Comparison of ENCODE assay signal across 13 cellular contexts in the genomic region with DNA sequence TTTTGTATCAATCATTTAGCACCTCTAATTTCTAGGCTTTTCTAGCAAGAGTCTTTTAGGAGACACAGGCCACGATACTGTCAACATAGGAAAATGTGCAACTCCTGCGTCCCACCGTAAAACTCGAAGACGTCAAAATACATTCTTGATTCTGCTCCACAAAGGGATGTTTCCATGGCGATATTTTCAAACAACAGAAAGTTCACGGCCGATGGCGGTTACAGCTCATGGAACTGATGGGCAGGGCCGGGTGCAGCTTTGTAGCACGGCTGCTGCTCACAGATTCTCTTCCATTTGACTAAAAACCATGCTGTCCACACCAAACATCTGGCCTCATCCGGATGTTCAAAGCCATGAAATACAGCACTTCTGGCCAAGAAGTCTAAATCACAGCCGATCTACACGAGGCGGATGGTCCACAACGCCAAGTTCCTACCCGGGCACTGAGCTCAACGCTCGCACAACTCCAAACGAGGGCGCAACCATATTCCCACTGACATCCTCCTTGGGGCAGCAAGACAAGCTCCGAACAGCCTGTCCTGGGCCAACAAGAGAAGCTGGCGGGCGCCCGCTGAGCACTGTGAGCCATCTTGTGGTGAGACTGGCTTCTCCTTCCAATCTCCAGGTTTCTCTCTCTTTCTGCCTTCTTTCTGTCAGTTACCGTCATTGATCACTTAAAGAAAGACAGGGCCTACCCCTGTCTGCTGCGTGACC.
A peak's percentile ranks its signal among the peaks of the same experiment; 100 is the strongest.
DNase-seq lines count a peak whose midpoint lies in the region; ATAC-seq and TF ChIP-seq lines count a peak whose summit lies in the region.
"Had no signal": no experiment of that assay in that cellular context is flagged by ENCODE, and none has a peak within 500 bp of the region (broad histone marks: within the 10 kb centered on the region; RNA-seq: fewer than 3 reads in every experiment).

No MANE protein-coding gene starts in this region.

- H3K27me3 ChIP-seq in esophagus squamous epithelium (no peaks in the 10 kb centered on the region), trophoblast cell (ENCODE audit: insufficient read depth, low read length) (no peaks in the 10 kb centered on the region)
- H3K27me3 ChIP-seq: testis had no signal

- H3K27me3 Mint-ChIP-seq in activated CD4-positive, alpha-beta T cell treated with anti-CD3 and anti-CD28 coated beads for 36 hours, result no peaks in the 10 kb centered on the region
- no peaks in the 10 kb centered on the region for H3K27me3 Mint-ChIP-seq in activated CD4-positive, alpha-beta memory T cell treated with anti-CD3 and anti-CD28 coated beads for 36 hours

- peaks cover 7% of the 10 kb centered on the region for H3K36me3 Mint-ChIP-seq in activated CD4-positive, alpha-beta T cell treated with anti-CD3 and anti-CD28 coated beads for 36 hours (ENCODE audit: low read depth)
- peaks cover 9% of the 10 kb centered on the region for H3K36me3 Mint-ChIP-seq in activated CD4-positive, alpha-beta memory T cell treated with anti-CD3 and anti-CD28 coated beads for 36 hours

- H3K27ac ChIP-seq in esophagus squamous epithelium (peak overlapping the region; percentile 61 to 86 (median 85)), trophoblast cell (ENCODE audit: low read depth, low read length) (no peak overlapping the region)
- H3K27ac ChIP-seq: testis had no signal

- no peak overlapping the region for H2BK5ac ChIP-seq in trophoblast cell (ENCODE audit: low read depth, low read length, poor library complexity)

- intact Hi-C loops in activated CD4-positive, alpha-beta T cell treated with anti-CD3 and anti-CD28 coated beads for 36 hours (cut with DNase I, micrococcal nuclease), result no loop called here
- intact Hi-C loops in activated CD4-positive, alpha-beta memory T cell treated with anti-CD3 and anti-CD28 coated beads for 36 hours (cut with micrococcal nuclease), result no loop called here
- intact Hi-C loops in esophagus squamous epithelium (cut with DNase I), result no loop called here

- WGBS in esophagus squamous epithelium, 2 donors, result 71 to 77% methylated on average over 22 to 26 of the region's 27 CpGs
- WGBS in trophoblast cell (ENCODE audit: extremely low coverage, insufficient coverage, insufficient read length), result no CpG with 5 or more reads among the region's 27 CpGs

- CTCF ChIA-PET in activated CD4-positive, alpha-beta T cell treated with anti-CD3 and anti-CD28 coated beads for 36 hours (lab: Charles Lee), result interaction anchor here (1.2 kb wide), 1 partner anchor 11 kb away, joined by 5 read pairs; no protein-coding TSS in a partner anchor
- CTCF ChIA-PET in activated CD4-positive, alpha-beta memory T cell treated with anti-CD3 and anti-CD28 coated beads for 36 hours (lab: Charles Lee), result interaction anchor here (0.8 to 1.7 kb wide), 2 partner anchors 8 to 57 kb away, joined by 3 to 6 read pairs; no protein-coding TSS in a partner anchor

- H3K79me2 ChIP-seq in trophoblast cell (ENCODE audit: control insufficient read depth, insufficient read depth, low read length, poor library complexity), result peaks cover 4% of the 10 kb centered on the region

- peaks cover 29 to 83% (median 52%) of the 10 kb centered on the region in 3 donors for H3K4me1 ChIP-seq in esophagus squamous epithelium
- H3K4me1 ChIP-seq in trophoblast cell (ENCODE audit: control insufficient read depth in 1 of 2, insufficient read depth in 2 of 2, low read length in 2 of 2), result peaks cover 4 to 7% of the 10 kb centered on the region in 2 experiments

- H3K4me3 ChIP-seq in esophagus squamous epithelium, result no peak overlapping the region
- no peak overlapping the region for H3K4me3 ChIP-seq in trophoblast cell (ENCODE audit: low read depth, low read length)
- H3K4me3 ChIP-seq: testis had no signal

- H3K4me2 ChIP-seq in trophoblast cell (ENCODE audit: low read length), result no peak overlapping the region

- no peak overlapping the region for H3K9ac ChIP-seq in trophoblast cell (ENCODE audit: low read length)

- no peaks in the 10 kb centered on the region for H3K9me3 ChIP-seq in esophagus squamous epithelium
- no peaks in the 10 kb centered on the region for H3K9me3 ChIP-seq in trophoblast cell (ENCODE audit: insufficient read depth, low read depth, low read length)
- H3K9me3 ChIP-seq: testis had no signal

- H4K8ac ChIP-seq in trophoblast cell (ENCODE audit: low read depth, low read length), result no peak overlapping the region

- H2AFZ ChIP-seq in trophoblast cell (ENCODE audit: insufficient read depth, low read length, poor library complexity), result no peak overlapping the region

- H4K12ac ChIP-seq in trophoblast cell (ENCODE audit: low read depth, low read length), result no peak overlapping the region

- H3K79me1 ChIP-seq in trophoblast cell (ENCODE audit: low read length), result no peaks in the 10 kb centered on the region

- DNase-seq in activated CD4-positive, alpha-beta T cell treated with anti-CD3 and anti-CD28 coated beads for 36 hours, result no peak
- no peak for DNase-seq in activated CD4-positive, alpha-beta T cell treated with anti-CD3 and anti-CD28 coated beads, Interleukin-2, amount 50 U/mL, for 4 hours
- no peak for DNase-seq in activated CD4-positive, alpha-beta memory T cell treated with anti-CD3 and anti-CD28 coated beads for 36 hours
- DNase-seq in esophagus squamous epithelium (lab: John Stamatoyannopoulos, UW) (no peak), trophoblast cell (no peak), NCI-H1105 treated with DMSO at 0.1 percent for 48 hours (lab: John Stamatoyannopoulos, UW) (no peak), dermis blood vessel endothelial cell (no peak)
- DNase-seq: activated CD4-positive, alpha-beta T cell treated with anti-CD3 and anti-CD28 coated beads, Interleukin-2, amount 50 U/mL, for 48 hours; aorta; NCI-H2081; testis had no signal

- TF ChIP-seq POLR2A in esophagus squamous epithelium (IDR thresholded peaks at IDR 0.05), result no peak

- peak overlapping the region; percentile 11 for H3K18ac ChIP-seq in trophoblast cell (ENCODE audit: low read length)

- no peak overlapping the region for H3K23ac ChIP-seq in trophoblast cell (ENCODE audit: low read length)

- peak in 1 of 6 experiments; percentile 0 for TF ChIP-seq CTCF in esophagus squamous epithelium (IDR thresholded peaks at IDR 0.05)

- H2BK120ac ChIP-seq in trophoblast cell (ENCODE audit: insufficient read depth, low read length, poor library complexity), result no peak overlapping the region

- H4K91ac ChIP-seq in trophoblast cell (ENCODE audit: low read depth, low read length), result no peak overlapping the region

- no peak overlapping the region for H2BK12ac ChIP-seq in trophoblast cell (ENCODE audit: low read length)

- no peak overlapping the region for H3K4ac ChIP-seq in trophoblast cell (ENCODE audit: low read depth, low read length)

- H3K27ac Mint-ChIP-seq in activated CD4-positive, alpha-beta T cell treated with anti-CD3 and anti-CD28 coated beads for 36 hours, result peak overlapping the region; percentile 11
- peak overlapping the region; percentile 24 for H3K27ac Mint-ChIP-seq in activated CD4-positive, alpha-beta memory T cell treated with anti-CD3 and anti-CD28 coated beads for 36 hours

- no peak for ATAC-seq in activated CD4-positive, alpha-beta T cell treated with anti-CD3 and anti-CD28 coated beads for 36 hours
- ATAC-seq in GM19035 (IDR thresholded peaks at IDR 0.05; ENCODE audit: unreplicated experiment), result no peak
- ATAC-seq: right cardiac atrium had no signal

- peaks cover 36% of the 10 kb centered on the region for H3K4me1 Mint-ChIP-seq in activated CD4-positive, alpha-beta T cell treated with anti-CD3 and anti-CD28 coated beads for 36 hours
- H3K4me1 Mint-ChIP-seq in activated CD4-positive, alpha-beta memory T cell treated with anti-CD3 and anti-CD28 coated beads for 36 hours (ENCODE audit: low read depth), result peaks cover 34% of the 10 kb centered on the region

- no peak overlapping the region for H3K4me3 Mint-ChIP-seq in activated CD4-positive, alpha-beta T cell treated with anti-CD3 and anti-CD28 coated beads for 36 hours
- H3K4me3 Mint-ChIP-seq in activated CD4-positive, alpha-beta memory T cell treated with anti-CD3 and anti-CD28 coated beads for 36 hours, result no peak overlapping the region

- POLR2A ChIA-PET in activated CD4-positive, alpha-beta T cell treated with anti-CD3 and anti-CD28 coated beads for 36 hours (lab: Charles Lee), result interaction anchor here (1.1 kb wide), 1 partner anchor 188 kb away, joined by 3 read pairs; no protein-coding TSS in a partner anchor
- POLR2A ChIA-PET in activated CD4-positive, alpha-beta memory T cell treated with anti-CD3 and anti-CD28 coated beads for 36 hours (lab: Charles Lee), result no interaction called here

- H3K36me3 ChIP-seq in esophagus squamous epithelium (peaks cover 0 to 56% (median 3%) of the 10 kb centered on the region in 3 donors), trophoblast cell (ENCODE audit: control insufficient read depth in 1 of 2, insufficient read depth in 2 of 2, low read length in 2 of 2) (peaks cover 34 to 42% of the 10 kb centered on the region in 2 experiments)

- H2AK5ac ChIP-seq in trophoblast cell (ENCODE audit: low read length), result no peak overlapping the region

- H3K9me3 Mint-ChIP-seq in activated CD4-positive, alpha-beta T cell treated with anti-CD3 and anti-CD28 coated beads for 36 hours (ENCODE audit: low read depth), result no peaks in the 10 kb centered on the region
- no peaks in the 10 kb centered on the region for H3K9me3 Mint-ChIP-seq in activated CD4-positive, alpha-beta memory T cell treated with anti-CD3 and anti-CD28 coated beads for 36 hours

- H3K14ac ChIP-seq in trophoblast cell (ENCODE audit: low read length), result no peak overlapping the region
